Comparison of ENCODE assay signal across 10 cellular contexts in genomic region chr21:45532826-45533730, GRCh38. TPM values are rescaled to one million over a fixed set of nuclear protein-coding genes. Genes with fewer than 3 reads are reported as not detected.
DNase-seq lines count a peak whose midpoint lies in the region; ATAC-seq and TF ChIP-seq lines count a peak whose summit lies in the region.
"Had no signal": no experiment of that assay in that cellular context is flagged by ENCODE, and none has a peak within 500 bp of the region (broad histone marks: within the 10 kb centered on the region; RNA-seq: fewer than 3 reads in every experiment).

No MANE protein-coding gene starts in this region.

- H3K9me3 Mint-ChIP-seq in activated naive CD8-positive, alpha-beta T cell (ENCODE audit: low read depth), result no peaks in the 10 kb centered on the region
- no peaks in the 10 kb centered on the region for H3K9me3 Mint-ChIP-seq in activated naive CD8-positive, alpha-beta T cell treated with anti-CD3 and anti-CD28 coated beads, Interleukin-2, amount 50 U/mL, for 24 hours
- no peaks in the 10 kb centered on the region for H3K9me3 Mint-ChIP-seq in activated T-helper 17 cell treated with anti-CD3 and anti-CD28 coated beads, Interleukin-2, amount 50 U/mL, for 72 hours
- H3K9me3 Mint-ChIP-seq in type B pancreatic cell, result no peaks in the 10 kb centered on the region

- TF ChIP-seq CTCF in left lung (IDR thresholded peaks at IDR 0.05), result no peak
- TF ChIP-seq CTCF in type B pancreatic cell (conservative IDR thresholded peaks at IDR 0.05), result no peak

- ATAC-seq in activated naive CD8-positive, alpha-beta T cell treated with anti-CD3 and anti-CD28 coated beads, Interleukin-2, amount 50 U/mL, for 24 hours, result no peak
- peak; percentile 16 for ATAC-seq in activated T-helper 17 cell treated with anti-CD3 and anti-CD28 coated beads, Interleukin-2, amount 50 U/mL, for 72 hours (replicated peaks)
- ATAC-seq in left lung (peak; percentile 6), GM18520 (IDR thresholded peaks at IDR 0.05; ENCODE audit: unreplicated experiment) (no peak), GM18505 (IDR thresholded peaks at IDR 0.05; ENCODE audit: unreplicated experiment) (no peak), GM19455 (IDR thresholded peaks at IDR 0.05; ENCODE audit: unreplicated experiment) (no peak)

- H3K4me3 Mint-ChIP-seq in activated naive CD8-positive, alpha-beta T cell, result peak overlapping the region; percentile 51
- no peak overlapping the region for H3K4me3 Mint-ChIP-seq in activated naive CD8-positive, alpha-beta T cell treated with anti-CD3 and anti-CD28 coated beads, Interleukin-2, amount 50 U/mL, for 24 hours
- no peak overlapping the region for H3K4me3 Mint-ChIP-seq in activated T-helper 17 cell treated with anti-CD3 and anti-CD28 coated beads, Interleukin-2, amount 50 U/mL, for 72 hours
- no peak overlapping the region for H3K4me3 Mint-ChIP-seq in type B pancreatic cell

- H3K4me1 ChIP-seq in left lung, result peaks cover 0 to 46% of the 10 kb centered on the region in 2 donors
- H3K4me1 ChIP-seq: breast epithelium had no signal

- DNase-seq in activated naive CD8-positive, alpha-beta T cell treated with anti-CD3 and anti-CD28 coated beads, Interleukin-2, amount 50 U/mL, for 24 hours, result no peak
- DNase-seq in left lung (peak; percentile 47 to 79), type B pancreatic cell (ENCODE audit: extremely low spot score, unreplicated experiment) (peak; percentile 65)
- DNase-seq: GOT3 had no signal

- intact Hi-C loops in left lung (cut with DNase I), result no loop called here

- no peaks in the 10 kb centered on the region for H3K9me3 ChIP-seq in left lung
- H3K9me3 ChIP-seq: breast epithelium had no signal

- H3K27ac Mint-ChIP-seq in activated naive CD8-positive, alpha-beta T cell, result peak overlapping the region; percentile 78
- H3K27ac Mint-ChIP-seq in activated naive CD8-positive, alpha-beta T cell treated with anti-CD3 and anti-CD28 coated beads, Interleukin-2, amount 50 U/mL, for 24 hours, result no peak overlapping the region
- peak overlapping the region; percentile 64 for H3K27ac Mint-ChIP-seq in activated T-helper 17 cell treated with anti-CD3 and anti-CD28 coated beads, Interleukin-2, amount 50 U/mL, for 72 hours
- no peak overlapping the region for H3K27ac Mint-ChIP-seq in type B pancreatic cell

- H3K27me3 ChIP-seq in left lung, result no peaks in the 10 kb centered on the region
- H3K27me3 ChIP-seq: breast epithelium had no signal

- no peak overlapping the region for H3K4me3 ChIP-seq in left lung
- H3K4me3 ChIP-seq: breast epithelium had no signal

- H3K27ac ChIP-seq in left lung, result peak overlapping the region; percentile 53 to 88
- H3K27ac ChIP-seq: breast epithelium had no signal

- no peak for TF ChIP-seq POLR2A in GM18505 (IDR thresholded peaks at IDR 0.05; ENCODE audit: borderline replicate concordance, extremely low read depth, insufficient read depth, insufficient read length)

- H3K36me3 Mint-ChIP-seq in activated naive CD8-positive, alpha-beta T cell, result no peaks in the 10 kb centered on the region
- H3K36me3 Mint-ChIP-seq in activated naive CD8-positive, alpha-beta T cell treated with anti-CD3 and anti-CD28 coated beads, Interleukin-2, amount 50 U/mL, for 24 hours (ENCODE audit: low read depth), result peaks cover 24% of the 10 kb centered on the region
- peaks cover 38% of the 10 kb centered on the region for H3K36me3 Mint-ChIP-seq in activated T-helper 17 cell treated with anti-CD3 and anti-CD28 coated beads, Interleukin-2, amount 50 U/mL, for 72 hours (ENCODE audit: low read depth)
- H3K36me3 Mint-ChIP-seq in type B pancreatic cell, result no peaks in the 10 kb centered on the region

- H3K4me1 Mint-ChIP-seq in activated naive CD8-positive, alpha-beta T cell (ENCODE audit: low read depth), result peaks cover 13% of the 10 kb centered on the region
- H3K4me1 Mint-ChIP-seq in activated naive CD8-positive, alpha-beta T cell treated with anti-CD3 and anti-CD28 coated beads, Interleukin-2, amount 50 U/mL, for 24 hours, result peaks cover 6% of the 10 kb centered on the region
- peaks cover 6% of the 10 kb centered on the region for H3K4me1 Mint-ChIP-seq in activated T-helper 17 cell treated with anti-CD3 and anti-CD28 coated beads, Interleukin-2, amount 50 U/mL, for 72 hours
- peaks cover 5% of the 10 kb centered on the region for H3K4me1 Mint-ChIP-seq in type B pancreatic cell (ENCODE audit: unreplicated experiment)

- peaks cover 0 to 60% of the 10 kb centered on the region in 2 donors for H3K36me3 ChIP-seq in left lung
- H3K36me3 ChIP-seq: breast epithelium had no signal

- H3K27me3 Mint-ChIP-seq in activated naive CD8-positive, alpha-beta T cell, result no peaks in the 10 kb centered on the region
- H3K27me3 Mint-ChIP-seq in activated naive CD8-positive, alpha-beta T cell treated with anti-CD3 and anti-CD28 coated beads, Interleukin-2, amount 50 U/mL, for 24 hours, result no peaks in the 10 kb centered on the region
- no peaks in the 10 kb centered on the region for H3K27me3 Mint-ChIP-seq in activated T-helper 17 cell treated with anti-CD3 and anti-CD28 coated beads, Interleukin-2, amount 50 U/mL, for 72 hours
- no peaks in the 10 kb centered on the region for H3K27me3 Mint-ChIP-seq in type B pancreatic cell

RNA-seq across cellular contexts. Expression of gene SLC19A1, which starts 9.2 kb away (rescaled TPM):
- 10 to 100 TPM; 41.4 to 82.2 TPM for total RNA-seq in activated T-helper 17 cell treated with anti-CD3 and anti-CD28 coated beads, Interleukin-2, amount 50 U/mL, for 72 hours
- total RNA-seq in left lung (10 to 100 TPM; 32.7 to 50.4 TPM), type B pancreatic cell (ENCODE audit: low replicate concordance) (10.6 and 28.2 TPM in 2 replicates)

Comparison
In these comparisons a context has a peak if more than half of its experiments do, and no peak if none do; other contexts are left out.
1. H3K27ac Mint-ChIP-seq: peak in activated naive CD8-positive, alpha-beta T cell (single experiment) and activated T-helper 17 cell treated with anti-CD3 and anti-CD28 coated beads, Interleukin-2, amount 50 U/mL, for 72 hours (single experiment); none in activated naive CD8-positive, alpha-beta T cell treated with anti-CD3 and anti-CD28 coated beads, Interleukin-2, amount 50 U/mL, for 24 hours (single experiment) and type B pancreatic cell (single experiment).
2. ATAC-seq: peak in activated T-helper 17 cell treated with anti-CD3 and anti-CD28 coated beads, Interleukin-2, amount 50 U/mL, for 72 hours (single experiment) and left lung (single experiment); none in activated naive CD8-positive, alpha-beta T cell treated with anti-CD3 and anti-CD28 coated beads, Interleukin-2, amount 50 U/mL, for 24 hours (single experiment), GM18520 (single experiment), GM18505 (single experiment) and GM19455 (single experiment).